ENCODE assay signal across 9 cellular contexts in genomic region chr11:117045196-117045595, GRCh38. TPM values are rescaled to one million over a fixed set of nuclear protein-coding genes. Genes with fewer than 3 reads are reported as not detected.
DNase-seq lines count a peak whose midpoint lies in the region; ATAC-seq and TF ChIP-seq lines count a peak whose summit lies in the region.
"Had no signal": no experiment of that assay in that cellular context is flagged by ENCODE, and none has a peak within 500 bp of the region (broad histone marks: within the 10 kb centered on the region; RNA-seq: fewer than 3 reads in every experiment).

No MANE protein-coding gene starts in this region.

- no peaks in the 10 kb centered on the region for H3K9me3 Mint-ChIP-seq in MCF 10A (ENCODE audit: unreplicated experiment)
- H3K9me3 Mint-ChIP-seq in brain: no peaks in the 10 kb centered on the region
- no peaks in the 10 kb centered on the region for H3K9me3 Mint-ChIP-seq in type B pancreatic cell
- H3K9me3 Mint-ChIP-seq: CD4-positive, CD25-positive, alpha-beta regulatory T cell had no signal

- no peak for TF ChIP-seq POLR2A in breast epithelium (IDR thresholded peaks at IDR 0.05)

- no peak overlapping the region for H3K4me3 ChIP-seq in breast epithelium

- H3K36me3 ChIP-seq in breast epithelium: no peaks in the 10 kb centered on the region

- no peaks in the 10 kb centered on the region for H3K9me3 ChIP-seq in breast epithelium

- CTCF ChIA-PET in MCF 10A (lab: Yijun Ruan, JAX): interaction anchor here (0.6 to 1.1 kb wide), 4 partner anchors 9 to 85 kb away, joined by 3 to 4 read pairs (median 3); no protein-coding TSS in a partner anchor

- POLR2A ChIA-PET in MCF 10A (lab: Yijun Ruan, JAX): interaction anchor here (0.6 to 2.7 kb wide), 12 partner anchors 13 to 99 kb away, joined by 3 to 19 read pairs (median 4); partner anchors contain the start of genes PAFAH1B2 and SIK3

- TF ChIP-seq CTCF in MCF 10A (IDR thresholded peaks at IDR 0.05; ENCODE audit: unreplicated experiment) (no peak), breast epithelium (IDR thresholded peaks at IDR 0.05) (no peak), brain (conservative IDR thresholded peaks at IDR 0.05) (no peak), type B pancreatic cell (conservative IDR thresholded peaks at IDR 0.05) (no peak)

- no TSS peak for BruUV-seq in MCF 10A (replicated peaks; lab: Mats Ljungman, UMichigan)

- H3K4me1 ChIP-seq in breast epithelium: no peaks in the 10 kb centered on the region

- H3K36me3 Mint-ChIP-seq in MCF 10A (ENCODE audit: insufficient read depth, unreplicated experiment) (no peaks in the 10 kb centered on the region), brain (no peaks in the 10 kb centered on the region), type B pancreatic cell (no peaks in the 10 kb centered on the region)

- H3K27me3 ChIP-seq in breast epithelium: no peaks in the 10 kb centered on the region

- H3K27ac ChIP-seq in breast epithelium: peak overlapping the region in 1 of 2 donors; percentile 43

- intact Hi-C loops in MCF 10A (cut with micrococcal nuclease): no loop called here
- intact Hi-C loops in breast epithelium (cut with DNase I; ENCODE audit: low total_unique reads): no loop called here
- intact Hi-C loops in left colon (cut with DNase I, micrococcal nuclease): no loop called here

- H3K27ac Mint-ChIP-seq in MCF 10A (ENCODE audit: low read depth, unreplicated experiment): no peak overlapping the region
- peak overlapping the region in 3 of 5 experiments; percentile 37 to 89 (median 85) for H3K27ac Mint-ChIP-seq in brain
- peak overlapping the region; percentile 75 for H3K27ac Mint-ChIP-seq in type B pancreatic cell

- H3K4me3 Mint-ChIP-seq in MCF 10A (ENCODE audit: unreplicated experiment): no peak overlapping the region
- H3K4me3 Mint-ChIP-seq in brain: peak overlapping the region in 3 of 5 experiments; percentile 55 to 66 (median 58)
- H3K4me3 Mint-ChIP-seq in type B pancreatic cell: peak overlapping the region; percentile 75
- H3K4me3 Mint-ChIP-seq: CD4-positive, CD25-positive, alpha-beta regulatory T cell had no signal

- no peaks in the 10 kb centered on the region for H3K27me3 Mint-ChIP-seq in MCF 10A (ENCODE audit: insufficient read depth, unreplicated experiment)
- no peaks in the 10 kb centered on the region for H3K27me3 Mint-ChIP-seq in brain
- H3K27me3 Mint-ChIP-seq in type B pancreatic cell: no peaks in the 10 kb centered on the region
- H3K27me3 Mint-ChIP-seq: CD4-positive, CD25-positive, alpha-beta regulatory T cell had no signal

- peaks cover 26% of the 10 kb centered on the region for H3K4me1 Mint-ChIP-seq in MCF 10A (ENCODE audit: insufficient read depth, unreplicated experiment)
- H3K4me1 Mint-ChIP-seq in brain: peaks cover 57% of the 10 kb centered on the region
- peaks cover 37% of the 10 kb centered on the region for H3K4me1 Mint-ChIP-seq in type B pancreatic cell (ENCODE audit: unreplicated experiment)

- DNase-seq in MCF 10A (ENCODE audit: unreplicated experiment): peak; percentile 47
- no peak for DNase-seq in breast epithelium (ENCODE audit: low spot score in 2 of 2)
- peak; percentile 31 to 63 for DNase-seq in left colon
- DNase-seq in type B pancreatic cell (ENCODE audit: extremely low spot score, unreplicated experiment): no peak
- DNase-seq in hepatic stellate cell (ENCODE audit: low spot score): no peak
- DNase-seq in HuH-7 (ENCODE audit: low spot score): no peak
- DNase-seq: CD4-positive, CD25-positive, alpha-beta regulatory T cell had no signal

- ATAC-seq in left colon (peak; percentile 100), GM19324 (IDR thresholded peaks at IDR 0.05; ENCODE audit: low FRiP score, unreplicated experiment) (no peak)

RNA-seq across cellular contexts. Expression of gene SIK3, which starts 53.0 kb away (rescaled TPM):
- 33.3 and 36.5 TPM in 2 replicates for total RNA-seq in MCF 10A (2022)
- 100 to 1,000 TPM in 1 of 3 donors, 10 to 100 TPM in 2; 26.9 to 110 (median 57.0) TPM for total RNA-seq in breast epithelium
- 27.2 TPM for polyA plus RNA-seq in brain (ENCODE audit: insufficient read depth, low read depth, low replicate concordance)
- total RNA-seq in left colon: 10 to 100 TPM; 35.3 to 39.0 TPM
- total RNA-seq in type B pancreatic cell (ENCODE audit: low replicate concordance): 39.0 and 39.9 TPM in 2 replicates

Comparison
In these comparisons a context has a peak if more than half of its experiments do, and no peak if none do; other contexts are left out.
1. DNase-seq: peak in MCF 10A (single experiment) and left colon (2 of 2); none in breast epithelium (0 of 2), type B pancreatic cell (single experiment), hepatic stellate cell (single experiment) and HuH-7 (single experiment).